1 cellular context compared by ENCODE assay signal in genomic region chr19:55216461-55217198, GRCh38.
TF ChIP-seq lines count a peak whose summit lies in the region.

No MANE protein-coding gene starts in this region.

TF ChIP-seq in HEK293T, 16 proteins besides CTCF, POLR2A, EP300 and RAD21 (continued from another document):
- peak; percentile 84 for TF ChIP-seq PKNOX1 (IDR thresholded peaks at IDR 0.05)
- peak; percentile 50; the same call in 1 of the 2 replicates for TF ChIP-seq ARNT (IDR thresholded peaks at IDR 0.05)
- TF ChIP-seq HDGF (IDR thresholded peaks at IDR 0.05; ENCODE audit: borderline replicate concordance): no peak
- TF ChIP-seq FOXK2 (IDR thresholded peaks at IDR 0.05): peak; percentile 34; the same call in 1 of the 2 replicates
- no peak for TF ChIP-seq NFRKB (IDR thresholded peaks at IDR 0.05)
- TF ChIP-seq TARDBP (IDR thresholded peaks at IDR 0.05): no peak
- no peak for TF ChIP-seq LEF1 (IDR thresholded peaks at IDR 0.05; ENCODE audit: borderline replicate concordance)
- no peak; the same call in 1 of the 2 replicates for TF ChIP-seq CTBP1 (IDR thresholded peaks at IDR 0.05; ENCODE audit: borderline replicate concordance)
- peak; percentile 96 for TF ChIP-seq ELF4 (IDR thresholded peaks at IDR 0.05)
